In genomic region chr2:38376683-38377500, GRCh38 we compare ENCODE assay signal across 1 cellular context.
TF ChIP-seq lines count a peak whose summit lies in the region.

ATL2 (minus strand) TSS chr2:38377273; CDS start chr2:38377260, 13 bp downstream.

TF ChIP-seq in K562, 482 proteins besides CTCF, POLR2A, EP300 and RAD21 (continued from another document and continues in another):
- TF ChIP-seq COPS2 (conservative IDR thresholded peaks at IDR 0.05) (no peak), ADNP (tag; IDR thresholded peaks at IDR 0.05) (no peak), ILF3 (IDR thresholded peaks at IDR 0.05; ENCODE audit: borderline replicate concordance) (no peak), STAT5B (CRISPR knock-in tag; IDR thresholded peaks at IDR 0.05) (no peak), HNRNPK (IDR thresholded peaks at IDR 0.05; ENCODE audit: low read depth, low read length, poor library complexity, severe bottlenecking) (no peak), ZFP36 (IDR thresholded peaks at IDR 0.05; ENCODE audit: low read depth, low read length, partially characterized antibody) (peak; percentile 23), ZNF407 (IDR thresholded peaks at IDR 0.05; ENCODE audit: low read depth) (no peak), HMBOX1 (IDR thresholded peaks at IDR 0.05) (no peak), HLTF (IDR thresholded peaks at IDR 0.05) (0 out of 2 replicates have a peak, but pooled peaks have one; percentile 8), FOSL1 (tag; conservative IDR thresholded peaks at IDR 0.05) (peak; percentile 35), ZNF707 (CRISPR knock-in tag; conservative IDR thresholded peaks at IDR 0.05) (no peak), MTA3 (IDR thresholded peaks at IDR 0.05; ENCODE audit: borderline replicate concordance) (no peak), PTBP1 (IDR thresholded peaks at IDR 0.05; ENCODE audit: low read depth, low read length) (no peak), HMG20B (CRISPR knock-in tag; IDR thresholded peaks at IDR 0.05) (no peak), HNRNPL (IDR thresholded peaks at IDR 0.05; ENCODE audit: low read depth, low read length) (peak; percentile 70; the same call in 1 of the 2 replicates), MXI1 (IDR thresholded peaks at IDR 0.05; ENCODE audit: low read depth, low read length) (no peak), ZNF830 (CRISPR knock-in tag; IDR thresholded peaks at IDR 0.05) (no peak), MYC (IDR thresholded peaks at IDR 0.05; ENCODE audit: low read depth, low read length) (peak; percentile 92), MYC (CRISPR knock-in tag; IDR thresholded peaks at IDR 0.05; ENCODE audit: borderline replicate concordance, low read depth) (no peak), ZNF311 (CRISPR knock-in tag; IDR thresholded peaks at IDR 0.05) (no peak), ASH1L (IDR thresholded peaks at IDR 0.05; ENCODE audit: borderline replicate concordance, low read depth, partially characterized antibody) (no peak), GABPA (tag; conservative IDR thresholded peaks at IDR 0.05; ENCODE audit: low read depth) (no peak; the same call in 1 of the 2 replicates), MYNN (IDR thresholded peaks at IDR 0.05) (0 out of 2 replicates have a peak, but pooled peaks have one; percentile 43), MYNN (CRISPR knock-in tag; IDR thresholded peaks at IDR 0.05) (no peak), TGIF2 (CRISPR knock-in tag; IDR thresholded peaks at IDR 0.05) (no peak), GTF2F1 (IDR thresholded peaks at IDR 0.05; ENCODE audit: low read depth, low read length) (no peak), U2AF1 (optimal IDR thresholded peaks at IDR 0.05; ENCODE audit: low read depth, low read length) (no peak), ELF1 (tag; IDR thresholded peaks at IDR 0.05) (no peak), MCM2 (IDR thresholded peaks at IDR 0.05; ENCODE audit: low read depth) (no peak), SRSF7 (optimal IDR thresholded peaks at IDR 0.05; ENCODE audit: low read depth, low read length) (no peak), HNRNPLL (IDR thresholded peaks at IDR 0.05; ENCODE audit: low read depth, low read length, poor library complexity, severe bottlenecking) (no peak), MAFF (IDR thresholded peaks at IDR 0.05; ENCODE audit: low read length) (no peak), NFIC (IDR thresholded peaks at IDR 0.05) (peak; percentile 41; the same call in 1 of the 2 replicates)
- TF ChIP-seq, protein P1, sequence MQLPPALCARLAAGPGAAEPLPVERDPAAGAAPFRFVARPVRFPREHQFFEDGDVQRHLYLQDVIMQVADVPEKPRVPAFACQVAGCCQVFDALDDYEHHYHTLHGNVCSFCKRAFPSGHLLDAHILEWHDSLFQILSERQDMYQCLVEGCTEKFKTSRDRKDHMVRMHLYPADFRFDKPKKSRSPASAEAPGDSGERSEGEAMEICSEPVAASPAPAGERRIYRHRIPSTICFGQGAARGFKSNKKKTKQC (CRISPR knock-in tag; IDR thresholded peaks at IDR 0.05), result peak; percentile 35; the same call in 1 of the 2 replicates
- TF ChIP-seq, protein P2, sequence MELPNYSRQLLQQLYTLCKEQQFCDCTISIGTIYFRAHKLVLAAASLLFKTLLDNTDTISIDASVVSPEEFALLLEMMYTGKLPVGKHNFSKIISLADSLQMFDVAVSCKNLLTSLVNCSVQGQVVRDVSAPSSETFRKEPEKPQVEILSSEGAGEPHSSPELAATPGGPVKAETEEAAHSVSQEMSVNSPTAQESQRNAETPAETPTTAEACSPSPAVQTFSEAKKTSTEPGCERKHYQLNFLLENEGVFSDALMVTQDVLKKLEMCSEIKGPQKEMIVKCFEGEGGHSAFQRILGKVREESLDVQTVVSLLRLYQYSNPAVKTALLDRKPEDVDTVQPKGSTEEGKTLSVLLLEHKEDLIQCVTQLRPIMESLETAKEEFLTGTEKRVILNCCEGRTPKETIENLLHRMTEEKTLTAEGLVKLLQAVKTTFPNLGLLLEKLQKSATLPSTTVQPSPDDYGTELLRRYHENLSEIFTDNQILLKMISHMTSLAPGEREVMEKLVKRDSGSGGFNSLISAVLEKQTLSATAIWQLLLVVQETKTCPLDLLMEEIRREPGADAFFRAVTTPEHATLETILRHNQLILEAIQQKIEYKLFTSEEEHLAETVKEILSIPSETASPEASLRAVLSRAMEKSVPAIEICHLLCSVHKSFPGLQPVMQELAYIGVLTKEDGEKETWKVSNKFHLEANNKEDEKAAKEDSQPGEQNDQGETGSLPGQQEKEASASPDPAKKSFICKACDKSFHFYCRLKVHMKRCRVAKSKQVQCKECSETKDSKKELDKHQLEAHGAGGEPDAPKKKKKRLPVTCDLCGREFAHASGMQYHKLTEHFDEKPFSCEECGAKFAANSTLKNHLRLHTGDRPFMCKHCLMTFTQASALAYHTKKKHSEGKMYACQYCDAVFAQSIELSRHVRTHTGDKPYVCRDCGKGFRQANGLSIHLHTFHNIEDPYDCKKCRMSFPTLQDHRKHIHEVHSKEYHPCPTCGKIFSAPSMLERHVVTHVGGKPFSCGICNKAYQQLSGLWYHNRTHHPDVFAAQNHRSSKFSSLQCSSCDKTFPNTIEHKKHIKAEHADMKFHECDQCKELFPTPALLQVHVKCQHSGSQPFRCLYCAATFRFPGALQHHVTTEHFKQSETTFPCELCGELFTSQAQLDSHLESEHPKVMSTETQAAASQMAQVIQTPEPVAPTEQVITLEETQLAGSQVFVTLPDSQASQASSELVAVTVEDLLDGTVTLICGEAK (IDR thresholded peaks at IDR 0.05), result no peak
- TF ChIP-seq, protein P2 (CRISPR knock-in tag; IDR thresholded peaks at IDR 0.05), result no peak
- TF ChIP-seq, protein P3, sequence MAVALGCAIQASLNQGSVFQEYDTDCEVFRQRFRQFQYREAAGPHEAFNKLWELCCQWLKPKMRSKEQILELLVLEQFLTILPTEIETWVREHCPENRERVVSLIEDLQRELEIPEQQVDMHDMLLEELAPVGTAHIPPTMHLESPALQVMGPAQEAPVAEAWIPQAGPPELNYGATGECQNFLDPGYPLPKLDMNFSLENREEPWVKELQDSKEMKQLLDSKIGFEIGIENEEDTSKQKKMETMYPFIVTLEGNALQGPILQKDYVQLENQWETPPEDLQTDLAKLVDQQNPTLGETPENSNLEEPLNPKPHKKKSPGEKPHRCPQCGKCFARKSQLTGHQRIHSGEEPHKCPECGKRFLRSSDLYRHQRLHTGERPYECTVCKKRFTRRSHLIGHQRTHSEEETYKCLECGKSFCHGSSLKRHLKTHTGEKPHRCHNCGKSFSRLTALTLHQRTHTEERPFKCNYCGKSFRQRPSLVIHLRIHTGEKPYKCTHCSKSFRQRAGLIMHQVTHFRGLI (CRISPR knock-in tag; IDR thresholded peaks at IDR 0.05), result no peak
- TF ChIP-seq, protein P4, sequence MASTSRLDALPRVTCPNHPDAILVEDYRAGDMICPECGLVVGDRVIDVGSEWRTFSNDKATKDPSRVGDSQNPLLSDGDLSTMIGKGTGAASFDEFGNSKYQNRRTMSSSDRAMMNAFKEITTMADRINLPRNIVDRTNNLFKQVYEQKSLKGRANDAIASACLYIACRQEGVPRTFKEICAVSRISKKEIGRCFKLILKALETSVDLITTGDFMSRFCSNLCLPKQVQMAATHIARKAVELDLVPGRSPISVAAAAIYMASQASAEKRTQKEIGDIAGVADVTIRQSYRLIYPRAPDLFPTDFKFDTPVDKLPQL (IDR thresholded peaks at IDR 0.05; ENCODE audit: extremely low read depth, insufficient read length), result no peak
